Comparison of ENCODE assay signal across 13 cellular contexts in the genomic region with DNA sequence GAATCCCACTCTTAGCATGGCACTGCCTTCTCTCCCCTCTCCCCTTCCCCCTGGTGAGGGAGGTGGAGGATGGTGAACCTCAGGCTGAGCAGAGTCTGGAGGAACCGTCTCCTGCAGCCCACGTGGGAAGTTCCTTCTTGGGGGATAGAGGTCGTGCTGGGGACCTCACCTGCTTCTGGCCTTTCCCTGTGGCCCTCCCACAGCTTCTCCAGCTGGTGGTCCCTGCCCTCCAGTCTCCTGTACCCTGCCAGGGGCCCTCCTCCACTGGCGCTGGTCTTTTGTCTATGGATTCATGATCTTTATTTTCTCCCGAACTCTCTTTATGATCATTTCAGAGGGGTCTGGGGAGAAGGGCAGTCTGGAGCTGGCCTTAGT. TPM values are rescaled to one million over a fixed set of nuclear protein-coding genes. Genes with fewer than 3 reads are reported as not detected.
DNase-seq lines count a peak whose midpoint lies in the region; ATAC-seq, FAIRE-seq and TF ChIP-seq lines count a peak whose summit lies in the region.
"Had no signal": no experiment of that assay in that cellular context is flagged by ENCODE, and none has a peak within 500 bp of the region (broad histone marks: within the 10 kb centered on the region; RNA-seq: fewer than 3 reads in every experiment).

No MANE protein-coding gene starts in this region.

- H3K4me3 ChIP-seq in PC-9 (peak overlapping the region; percentile 46; the same call in 1 of the 2 replicates), endothelial cell of umbilical vein (replicated peaks in 1 of 3; ENCODE audit: insufficient read depth in 1 of 3, low read depth in 1 of 3, low read length in 3 of 3) (no peak overlapping the region), parathyroid adenoma (ENCODE audit: low read depth, low read length) (no peak overlapping the region)

- H3K4me2 ChIP-seq in PC-9 (peak overlapping the region; percentile 79), endothelial cell of umbilical vein (ENCODE audit: insufficient read depth, low read length) (peak overlapping the region; percentile 62), parathyroid adenoma (ENCODE audit: low read length) (peak overlapping the region; percentile 43)

- TF ChIP-seq CTCF in C4-2B (conservative IDR thresholded peaks at IDR 0.05): no peak
- TF ChIP-seq CTCF in PC-9 (conservative IDR thresholded peaks at IDR 0.05): no peak
- no peak for TF ChIP-seq CTCF in endothelial cell of umbilical vein (IDR thresholded peaks at IDR 0.05; ENCODE audit: extremely low read depth in 1 of 2, insufficient read depth in 1 of 2, low read depth in 1 of 2, low read length in 2 of 2)
- TF ChIP-seq CTCF in parathyroid adenoma (IDR thresholded peaks at IDR 0.05): no peak

- no TSS peak for BruUV-seq in PC-9 (replicated peaks; lab: Mats Ljungman, UMichigan)
- no TSS peak for BruUV-seq in endothelial cell of umbilical vein (replicated peaks; lab: Mats Ljungman, UMichigan)

- TF ChIP-seq POLR2A in endothelial cell of umbilical vein (IDR thresholded peaks at IDR 0.05; ENCODE audit: low read depth, low read length) (no peak), H54 (IDR thresholded peaks at IDR 0.05; ENCODE audit: low read depth, low read length) (no peak)

- H3K4me1 Mint-ChIP-seq in immature natural killer cell: peaks cover 2 to 6% of the 10 kb centered on the region in 2 donors

- peaks cover 34% of the 10 kb centered on the region for H3K27me3 ChIP-seq in PC-9 (ENCODE audit: insufficient read depth, low read depth)
- peaks cover 6% of the 10 kb centered on the region in 2 experiments for H3K27me3 ChIP-seq in endothelial cell of umbilical vein (ENCODE audit: control insufficient read depth in 2 of 2, insufficient read depth in 2 of 2, low read length in 2 of 2)
- H3K27me3 ChIP-seq in parathyroid adenoma (ENCODE audit: control insufficient read depth, insufficient read depth, low read length): no peaks in the 10 kb centered on the region

- POLR2A ChIA-PET in PC-9 (lab: Charles Lee; ENCODE audit: unreplicated experiment): no interaction called here
- POLR2A ChIA-PET in endothelial cell of umbilical vein (lab: Charles Lee): no interaction called here

- no peaks in the 10 kb centered on the region for H3K9me3 Mint-ChIP-seq in immature natural killer cell
- H3K9me3 Mint-ChIP-seq: activated naive CD4-positive, alpha-beta T cell treated with anti-CD3 and anti-CD28 coated beads, Interleukin-2, amount 50 U/mL, for 72 hours had no signal

- peaks cover 4 to 23% (median 8%) of the 10 kb centered on the region in 3 donors for H3K27me3 Mint-ChIP-seq in immature natural killer cell (ENCODE audit: low read depth in 3 of 3)

- H3K79me2 ChIP-seq in PC-9 (ENCODE audit: low read depth) (no peaks in the 10 kb centered on the region), endothelial cell of umbilical vein (ENCODE audit: control insufficient read depth, insufficient read depth, low read length) (no peaks in the 10 kb centered on the region), parathyroid adenoma (no peaks in the 10 kb centered on the region)

- FAIRE-seq in endothelial cell of umbilical vein (lab: Jason Lieb, UNC) (no peak), H54 (lab: Jason Lieb, UNC) (no peak)
- FAIRE-seq: G401.6 had no signal

- H3K9me2 ChIP-seq in PC-9 (ENCODE audit: insufficient read depth): no peaks in the 10 kb centered on the region

- H3K27ac Mint-ChIP-seq in immature natural killer cell: no peak overlapping the region
- H3K27ac Mint-ChIP-seq: activated naive CD4-positive, alpha-beta T cell treated with anti-CD3 and anti-CD28 coated beads, Interleukin-2, amount 50 U/mL, for 72 hours had no signal

- H2AFZ ChIP-seq in PC-9: no peak overlapping the region
- peak overlapping the region; percentile 44 for H2AFZ ChIP-seq in endothelial cell of umbilical vein (ENCODE audit: low read depth, low read length)
- peak overlapping the region; percentile 77 for H2AFZ ChIP-seq in parathyroid adenoma

- H3K36me3 Mint-ChIP-seq in immature natural killer cell: no peaks in the 10 kb centered on the region
- H3K36me3 Mint-ChIP-seq: activated naive CD4-positive, alpha-beta T cell treated with anti-CD3 and anti-CD28 coated beads, Interleukin-2, amount 50 U/mL, for 72 hours had no signal

- DNase-seq in PC-9 (no peak), endothelial cell of umbilical vein (ENCODE audit: low read depth, low spot score) (no peak), H54 (ENCODE audit: insufficient read length, low spot score) (no peak), immature natural killer cell (no peak)

- ATAC-seq in HG03045 (IDR thresholded peaks at IDR 0.05; ENCODE audit: unreplicated experiment) (no peak), GM21447 (IDR thresholded peaks at IDR 0.05; ENCODE audit: unreplicated experiment) (no peak)

- H3F3A ChIP-seq in PC-9 (ENCODE audit: insufficient read depth, low read depth): peaks cover 17% of the 10 kb centered on the region; the same call in 1 of the 2 replicates

- H3K9ac ChIP-seq in endothelial cell of umbilical vein (replicated peaks; ENCODE audit: extremely low read depth, insufficient read depth, low read length): no peak overlapping the region
- H3K9ac ChIP-seq in parathyroid adenoma: no peak overlapping the region

- H4K20me1 ChIP-seq in PC-9 (ENCODE audit: insufficient read depth) (no peaks in the 10 kb centered on the region), endothelial cell of umbilical vein (replicated peaks; ENCODE audit: control insufficient read depth, extremely low read depth, insufficient read depth, low read length) (no peaks in the 10 kb centered on the region)

- H3K4me3 Mint-ChIP-seq in immature natural killer cell: peak overlapping the region in 1 of 5 donors; percentile 63

- intact Hi-C loops in PC-9 (cut with micrococcal nuclease; ENCODE audit: unreplicated experiment): no loop called here
- intact Hi-C loops in endothelial cell of umbilical vein (cut with micrococcal nuclease): loop anchor here (10.0 kb wide), 1 partner anchor 106 kb away; a partner anchor contains a TSS

- H3K36me3 ChIP-seq in PC-9 (ENCODE audit: low read depth) (no peaks in the 10 kb centered on the region), endothelial cell of umbilical vein (ENCODE audit: control insufficient read depth in 2 of 2, extremely low read depth in 1 of 2, insufficient read depth in 2 of 2, low read length in 2 of 2) (no peaks in the 10 kb centered on the region), parathyroid adenoma (ENCODE audit: control insufficient read depth, insufficient read depth, low read length) (no peaks in the 10 kb centered on the region)
- H3K36me3 ChIP-seq: gastroesophageal sphincter, neutrophil had no signal

- peak overlapping the region; percentile 5; the same call in 1 of the 2 replicates for H3K27ac ChIP-seq in C4-2B
- no peak overlapping the region for H3K27ac ChIP-seq in PC-9
- no peak overlapping the region for H3K27ac ChIP-seq in endothelial cell of umbilical vein (ENCODE audit: insufficient read depth, low read depth, low read length)
- H3K27ac ChIP-seq in parathyroid adenoma: no peak overlapping the region
- H3K27ac ChIP-seq: gastroesophageal sphincter, neutrophil had no signal

- H3K9me1 ChIP-seq in endothelial cell of umbilical vein (replicated peaks; ENCODE audit: control insufficient read depth, extremely low read depth, insufficient read depth, low read length): no peaks in the 10 kb centered on the region

- H3K9me3 ChIP-seq in PC-9 (ENCODE audit: insufficient read depth, low read depth) (no peaks in the 10 kb centered on the region), endothelial cell of umbilical vein (replicated peaks; ENCODE audit: control insufficient read depth, insufficient read depth, low read length) (no peaks in the 10 kb centered on the region), parathyroid adenoma (ENCODE audit: control insufficient read depth, low read length) (no peaks in the 10 kb centered on the region)
- H3K9me3 ChIP-seq: gastroesophageal sphincter, neutrophil had no signal

- H3K4me1 ChIP-seq in PC-9 (replicated peaks; ENCODE audit: insufficient read depth) (peaks cover 5% of the 10 kb centered on the region), endothelial cell of umbilical vein (ENCODE audit: control insufficient read depth, extremely low read depth, insufficient read depth, low read length) (peaks cover 6% of the 10 kb centered on the region), parathyroid adenoma (peaks cover 3% of the 10 kb centered on the region)

- dilution Hi-C loops in endothelial cell of umbilical vein (cut with MboI; ENCODE audit: extremely low pct_ligation_motif_present, low sequenced_read_pairs): no loop called here

- CTCF ChIA-PET in PC-9 (lab: Charles Lee): no interaction called here
- CTCF ChIA-PET in endothelial cell of umbilical vein (lab: Charles Lee): interaction anchor here (0.7 to 1.9 kb wide), 7 partner anchors 11 to 320 kb away, joined by 3 to 12 read pairs (median 4); no protein-coding TSS in a partner anchor

TF ChIP-seq in endothelial cell of umbilical vein, 7 proteins besides CTCF, POLR2A, EP300 and RAD21 (continues in another document):
- TF ChIP-seq EZH2 (IDR thresholded peaks at IDR 0.05; ENCODE audit: borderline replicate concordance, low read depth, low read length, severe bottlenecking): no peak
- no peak for TF ChIP-seq FOS (IDR thresholded peaks at IDR 0.05; ENCODE audit: borderline replicate concordance, insufficient read depth, low read length)

RNA-seq across cellular contexts. Expression of a gene that starts 9.0 kb away (rescaled TPM):
- total RNA-seq in PC-9 (2021) (124 and 147 TPM in 2 replicates), endothelial cell of umbilical vein (158 and 167 TPM in 2 replicates)
- polyA plus RNA-seq in endothelial cell of umbilical vein (85.2 and 97.2 TPM in 2 replicates), immature natural killer cell (1 to 10 TPM in 2 of 3 donors, under 1 TPM in 1; 0.82 to 3.0 (median 2.8) TPM)
- polyA plus RNA-seq in endothelial cell of umbilical vein (2011; cell fraction: cytosol; rRNA removed): 64.9 and 83.8 TPM in 2 replicates
- polyA plus RNA-seq in endothelial cell of umbilical vein (2011; cell fraction: nucleus; rRNA removed): 382 and 473 TPM in 2 replicates
- 74.8 and 83.4 TPM in 2 replicates for polyA plus RNA-seq in endothelial cell of umbilical vein (2012)
- 58.0 and 69.6 TPM in 2 replicates for polyA minus RNA-seq in endothelial cell of umbilical vein
- polyA minus RNA-seq in endothelial cell of umbilical vein (2011; cell fraction: cytosol; rRNA and poly(A)+ RNA removed): 90.6 TPM
- 110 and 182 TPM in 2 replicates for polyA minus RNA-seq in endothelial cell of umbilical vein (2011; cell fraction: nucleus; rRNA and poly(A)+ RNA removed)

RNA-seq across cellular contexts. Expression of a gene that starts 12.3 kb away (rescaled TPM):
- total RNA-seq in PC-9 (2021) (2.6 and 6.5 TPM in 2 replicates), endothelial cell of umbilical vein (1.1 and 2.1 TPM in 2 replicates)
- polyA plus RNA-seq in endothelial cell of umbilical vein (0.06 and 0.22 TPM in 2 replicates), immature natural killer cell (1 to 10 TPM in 1 of 3 donors, under 1 TPM in 2; 0.52 to 1.0 (median 0.79) TPM)
- 0.14 TPM in 2 replicates for polyA plus RNA-seq in endothelial cell of umbilical vein (2011; cell fraction: cytosol; rRNA removed)
- 0.76 and 0.90 TPM in 2 replicates for polyA plus RNA-seq in endothelial cell of umbilical vein (2011; cell fraction: nucleus; rRNA removed)
- not detected in 2 replicates for polyA plus RNA-seq in endothelial cell of umbilical vein (2012)
- 0.19 and 0.23 TPM in 2 replicates for polyA minus RNA-seq in endothelial cell of umbilical vein
- not detected for polyA minus RNA-seq in endothelial cell of umbilical vein (2011; cell fraction: cytosol; rRNA and poly(A)+ RNA removed)
- 0.24 and 0.53 TPM in 2 replicates for polyA minus RNA-seq in endothelial cell of umbilical vein (2011; cell fraction: nucleus; rRNA and poly(A)+ RNA removed)
- total RNA-seq: M059J had no signal
